Comparison of ENCODE assay signal across 14 cellular contexts in genomic region chr20:609371-609964, GRCh38. TPM values are rescaled to one million over a fixed set of nuclear protein-coding genes. Genes with fewer than 3 reads are reported as not detected.
DNase-seq lines count a peak whose midpoint lies in the region; ATAC-seq and TF ChIP-seq lines count a peak whose summit lies in the region.
"Had no signal": no experiment of that assay in that cellular context is flagged by ENCODE, and none has a peak within 500 bp of the region (broad histone marks: within the 10 kb centered on the region; RNA-seq: fewer than 3 reads in every experiment).

No MANE protein-coding gene starts in this region.

- dilution Hi-C loops in mammary epithelial cell (cut with HindIII; ENCODE audit: low sequenced_read_pairs), result no loop called here

- H3K27ac Mint-ChIP-seq in MCF 10A (ENCODE audit: low read depth, unreplicated experiment), result no peak overlapping the region
- H3K27ac Mint-ChIP-seq: dendritic cell treated with granulocyte-macrophage colony-stimulating factor and Interleukin-4, amounts not matched to agents 40 ng/mL and 50 ng/mL, for 4 days had no signal

- in situ Hi-C loops in mammary epithelial cell (cut with MboI; ENCODE audit: low sequenced_read_pairs in 2 of 2), result no loop called here

- H3K4me2 ChIP-seq in mammary epithelial cell (ENCODE audit: insufficient read depth, low read depth, low read length), result peak overlapping the region; percentile 16

- TF ChIP-seq POLR2A in breast epithelium (IDR thresholded peaks at IDR 0.05), result no peak

- H3K4me3 ChIP-seq in breast epithelium (peak overlapping the region; percentile 20 to 53 (median 21)), mammary epithelial cell (replicated peaks in 1 of 3; ENCODE audit: insufficient read depth in 1 of 3, low read depth in 2 of 3, low read length in 3 of 3) (no peak overlapping the region), subcutaneous abdominal adipose tissue (ENCODE audit: low read depth in 1 of 5, low read length in 5 of 5) (peak overlapping the region; percentile 38 to 70 (median 65))

- no peak overlapping the region for H3K4me3 Mint-ChIP-seq in MCF 10A (ENCODE audit: unreplicated experiment)
- H3K4me3 Mint-ChIP-seq: dendritic cell treated with granulocyte-macrophage colony-stimulating factor and Interleukin-4, amounts not matched to agents 40 ng/mL and 50 ng/mL, for 4 days had no signal

- POLR2A ChIA-PET in MCF 10A (lab: Yijun Ruan, JAX), result no interaction called here

- no TSS peak for BruUV-seq in MCF 10A (replicated peaks; lab: Mats Ljungman, UMichigan)
- no TSS peak for BruUV-seq in mammary epithelial cell (replicated peaks; lab: Mats Ljungman, UMichigan)

- H3K79me2 ChIP-seq in mammary epithelial cell (ENCODE audit: insufficient read depth, low read length), result no peaks in the 10 kb centered on the region

- 15% methylated on average over 9 of the region's 54 CpGs for WGBS in mammary epithelial cell (ENCODE audit: low coverage, missing lambda C conversion rate)

- H3K36me3 ChIP-seq in breast epithelium, result no peaks in the 10 kb centered on the region
- H3K36me3 ChIP-seq in mammary epithelial cell (ENCODE audit: insufficient read depth, low read length), result no peaks in the 10 kb centered on the region
- no peaks in the 10 kb centered on the region for H3K36me3 ChIP-seq in subcutaneous abdominal adipose tissue (ENCODE audit: control insufficient read depth in 5 of 5, insufficient read depth in 5 of 5, low read length in 5 of 5)
- H3K36me3 ChIP-seq: adrenal gland, left lung had no signal

- DNase-seq in breast epithelium (ENCODE audit: low spot score in 2 of 2) (no peak), MCF 10A (ENCODE audit: unreplicated experiment) (no peak), mammary epithelial cell (no peak), iPS-NIHi7 (ENCODE audit: extremely low spot score) (peak; percentile 32), SIG-M5 (lab: John Stamatoyannopoulos, UW) (no peak), NOMO-1 (lab: John Stamatoyannopoulos, UW; ENCODE audit: unreplicated experiment in 2 of 2) (no peak)
- DNase-seq: activated CD4-positive, CD25-positive, alpha-beta regulatory T cell treated with anti-CD3 and anti-CD28 coated beads, Interleukin-2, amount 50 U/mL, for 72 hours; left lung had no signal

- no peak for ATAC-seq in GM21529 (IDR thresholded peaks at IDR 0.05; ENCODE audit: unreplicated experiment)

- H3K9me3 ChIP-seq in breast epithelium, result no peaks in the 10 kb centered on the region
- H3K9me3 ChIP-seq in mammary epithelial cell (replicated peaks; ENCODE audit: insufficient read depth, low read length), result no peaks in the 10 kb centered on the region
- no peaks in the 10 kb centered on the region for H3K9me3 ChIP-seq in subcutaneous abdominal adipose tissue (ENCODE audit: control insufficient read depth in 5 of 5, low read length in 5 of 5)
- H3K9me3 ChIP-seq: adrenal gland, left lung had no signal

- no peaks in the 10 kb centered on the region for H3K4me1 Mint-ChIP-seq in MCF 10A (ENCODE audit: insufficient read depth, unreplicated experiment)

- TF ChIP-seq CTCF in breast epithelium (IDR thresholded peaks at IDR 0.05) (no peak), MCF 10A (IDR thresholded peaks at IDR 0.05; ENCODE audit: unreplicated experiment) (no peak), mammary epithelial cell (conservative IDR thresholded peaks at IDR 0.05 in 1 of 2, IDR thresholded peaks at IDR 0.05 in 1 of 2; ENCODE audit: extremely low read depth in 1 of 2, insufficient read depth in 1 of 2, low read depth in 1 of 2, low read length in 2 of 2) (no peak)

- H3K27me3 Mint-ChIP-seq in MCF 10A (ENCODE audit: insufficient read depth, unreplicated experiment), result peaks cover 37% of the 10 kb centered on the region

- no peaks in the 10 kb centered on the region for H3K36me3 Mint-ChIP-seq in MCF 10A (ENCODE audit: insufficient read depth, unreplicated experiment)

- H3K9me3 Mint-ChIP-seq in MCF 10A (ENCODE audit: unreplicated experiment), result no peaks in the 10 kb centered on the region
- H3K9me3 Mint-ChIP-seq: dendritic cell treated with granulocyte-macrophage colony-stimulating factor and Interleukin-4, amounts not matched to agents 40 ng/mL and 50 ng/mL, for 4 days had no signal

- intact Hi-C loops in breast epithelium (cut with DNase I; ENCODE audit: low total_unique reads), result no loop called here
- intact Hi-C loops in MCF 10A (cut with micrococcal nuclease), result no loop called here
- intact Hi-C loops in mammary epithelial cell (cut with micrococcal nuclease), result no loop called here

- no peak overlapping the region for H2AFZ ChIP-seq in mammary epithelial cell (ENCODE audit: low read depth, low read length)

- CTCF ChIA-PET in MCF 10A (lab: Yijun Ruan, JAX) (no interaction called here), mammary epithelial cell (lab: Charles Lee; ENCODE audit: low non-redundant PET) (no interaction called here)

- H3K4me1 ChIP-seq in breast epithelium (no peaks in the 10 kb centered on the region), mammary epithelial cell (ENCODE audit: insufficient read depth, low read length) (no peaks in the 10 kb centered on the region), subcutaneous abdominal adipose tissue (ENCODE audit: control insufficient read depth in 5 of 5, insufficient read depth in 5 of 5, low read length in 5 of 5) (peaks cover 2 to 61% (median 16%) of the 10 kb centered on the region in 5 donors)
- H3K4me1 ChIP-seq: adrenal gland had no signal

- H4K20me1 ChIP-seq in mammary epithelial cell (ENCODE audit: insufficient read depth, low read length), result no peaks in the 10 kb centered on the region

- H3K27me3 ChIP-seq in breast epithelium, result peaks cover 0 to 59% of the 10 kb centered on the region in 2 donors
- H3K27me3 ChIP-seq in mammary epithelial cell (ENCODE audit: insufficient read depth, low read length), result peaks cover 51% of the 10 kb centered on the region
- H3K27me3 ChIP-seq in subcutaneous abdominal adipose tissue (ENCODE audit: control insufficient read depth in 5 of 5, insufficient read depth in 4 of 5, low read length in 5 of 5), result peaks cover 30 to 53% (median 42%) of the 10 kb centered on the region in 5 donors

- H3K27ac ChIP-seq in breast epithelium, result no peak overlapping the region
- no peak overlapping the region for H3K27ac ChIP-seq in mammary epithelial cell (ENCODE audit: insufficient read depth, low read depth, low read length)
- H3K27ac ChIP-seq in subcutaneous abdominal adipose tissue (ENCODE audit: low read depth, low read length), result peak overlapping the region; percentile 63
- H3K27ac ChIP-seq: adrenal gland, left lung had no signal

- H3K9ac ChIP-seq in mammary epithelial cell (ENCODE audit: insufficient read depth, low read length) (no peak overlapping the region), subcutaneous abdominal adipose tissue (ENCODE audit: low read length in 5 of 5) (peak overlapping the region in 3 of 5 donors; percentile 19 to 77 (median 47))

RNA-seq across cellular contexts. Expression of gene TCF15, which starts 0.6 kb away (rescaled TPM):
- total RNA-seq in breast epithelium (1 to 10 TPM in 2 of 3 donors, under 1 TPM in 1; 0.44 to 2.6 (median 1.1) TPM), MCF 10A (2022) (not detected in 2 replicates), mammary epithelial cell (not detected)
- not detected for polyA plus RNA-seq in mammary epithelial cell
- polyA minus RNA-seq in mammary epithelial cell, result not detected
- total RNA-seq: osteocyte had no signal
- polyA plus RNA-seq: AG04450 had no signal

RNA-seq across cellular contexts. Expression of gene SRXN1, which starts 43.5 kb away (rescaled TPM):
- total RNA-seq in breast epithelium (10 to 100 TPM; 16.2 to 30.2 (median 21.1) TPM), MCF 10A (2022) (42.6 and 43.4 TPM in 2 replicates), mammary epithelial cell (10 to 100 TPM; 49.9 to 68.0 TPM)
- 47.4 TPM for polyA plus RNA-seq in mammary epithelial cell
- 39.1 TPM for polyA minus RNA-seq in mammary epithelial cell

Comparison
In these comparisons a context has a peak if more than half of its experiments do, and no peak if none do; other contexts are left out.
1. H3K4me3 ChIP-seq: peak in breast epithelium (3 of 3) and subcutaneous abdominal adipose tissue (5 of 5); none in mammary epithelial cell (0 of 3).